ENCODE assay signal across 2 cellular contexts in genomic region chr7:88307412-88307811, GRCh38.
TF ChIP-seq lines count a peak whose summit lies in the region.

No MANE protein-coding gene starts in this region.

TF ChIP-seq in GM23338, 12 proteins besides CTCF, POLR2A, EP300 and RAD21 (continued from another document):
- TF ChIP-seq ZNF462 (CRISPR knock-in tag; IDR thresholded peaks at IDR 0.05) (no peak), NANOG (IDR thresholded peaks at IDR 0.05; ENCODE audit: borderline replicate concordance) (no peak), JUNB (IDR thresholded peaks at IDR 0.05; ENCODE audit: unreplicated experiment) (no peak), CREB1 (CRISPR knock-in tag; IDR thresholded peaks at IDR 0.05; ENCODE audit: low read depth) (no peak), ETS1 (IDR thresholded peaks at IDR 0.05) (no peak), ZNF114 (CRISPR knock-in tag; IDR thresholded peaks at IDR 0.05) (no peak)

TF ChIP-seq in SK-N-SH treated with all-trans-retinoic acid at 6 μM for 48 hours, 23 proteins besides CTCF, POLR2A, EP300 and RAD21 (continued from another document):
- no peak for TF ChIP-seq PATZ1 (CRISPR knock-in tag; IDR thresholded peaks at IDR 0.05; ENCODE audit: borderline replicate concordance)
- no peak for TF ChIP-seq CREB5 (CRISPR knock-in tag; IDR thresholded peaks at IDR 0.05; ENCODE audit: low read depth)
- TF ChIP-seq ZNF70 (CRISPR knock-in tag; IDR thresholded peaks at IDR 0.05), result no peak
- no peak for TF ChIP-seq ARNTL (CRISPR knock-in tag; IDR thresholded peaks at IDR 0.05; ENCODE audit: borderline replicate concordance, low read depth)
- no peak for TF ChIP-seq ISL1 (CRISPR knock-in tag; IDR thresholded peaks at IDR 0.05)
- no peak for TF ChIP-seq TCF4 (CRISPR knock-in tag; IDR thresholded peaks at IDR 0.05; ENCODE audit: borderline replicate concordance)
- no peak for TF ChIP-seq BACH2 (CRISPR knock-in tag; IDR thresholded peaks at IDR 0.05; ENCODE audit: borderline replicate concordance)
- TF ChIP-seq SNAI2 (CRISPR knock-in tag; IDR thresholded peaks at IDR 0.05), result no peak
- TF ChIP-seq ZFP3 (CRISPR knock-in tag; IDR thresholded peaks at IDR 0.05), result no peak
- TF ChIP-seq TOX (CRISPR knock-in tag; IDR thresholded peaks at IDR 0.05; ENCODE audit: borderline replicate concordance), result no peak
- TF ChIP-seq ESRRG (CRISPR knock-in tag; IDR thresholded peaks at IDR 0.05), result no peak
